In genomic region chr4:36303430-36304137, GRCh38 we compare ENCODE assay signal across 10 cellular contexts. TPM values are rescaled to one million over a fixed set of nuclear protein-coding genes. Genes with fewer than 3 reads are reported as not detected.
DNase-seq lines count a peak whose midpoint lies in the region; ATAC-seq and TF ChIP-seq lines count a peak whose summit lies in the region.
"Had no signal": no experiment of that assay in that cellular context is flagged by ENCODE, and none has a peak within 500 bp of the region (broad histone marks: within the 10 kb centered on the region; RNA-seq: fewer than 3 reads in every experiment).

No MANE protein-coding gene starts in this region.

- POLR2A ChIA-PET in activated CD8-positive, alpha-beta T cell treated with anti-CD3 and anti-CD28 coated beads for 36 hours (lab: Charles Lee), result no interaction called here

- peaks cover 2% of the 10 kb centered on the region for H3K36me3 Mint-ChIP-seq in activated CD8-positive, alpha-beta T cell treated with anti-CD3 and anti-CD28 coated beads for 36 hours (ENCODE audit: low read depth)

- in situ Hi-C loops in ACHN (cut with HindIII; ENCODE audit: low pct_ligation_motif_present, low pct_unique_long_range_greater_than_20kb, low sequenced_read_pairs), result no loop called here

- H3K27me3 Mint-ChIP-seq in activated CD8-positive, alpha-beta T cell treated with anti-CD3 and anti-CD28 coated beads for 36 hours, result no peaks in the 10 kb centered on the region

- TF ChIP-seq POLR2A in GM18505 (IDR thresholded peaks at IDR 0.05; ENCODE audit: borderline replicate concordance, extremely low read depth, insufficient read depth, insufficient read length), result no peak

- TF ChIP-seq CTCF in activated CD8-positive, alpha-beta T cell treated with anti-CD3 and anti-CD28 coated beads for 36 hours (IDR thresholded peaks at IDR 0.05), result no peak

- CTCF ChIA-PET in activated CD8-positive, alpha-beta T cell treated with anti-CD3 and anti-CD28 coated beads for 36 hours (lab: Charles Lee), result no interaction called here

- DNase-seq in activated CD8-positive, alpha-beta T cell treated with anti-CD3 and anti-CD28 coated beads for 36 hours, result peak; percentile 29
- DNase-seq in NCI-H82 treated with DMSO at 0.1 percent for 48 hours (lab: John Stamatoyannopoulos, UW; ENCODE audit: unreplicated experiment) (no peak), D341Med (ENCODE audit: low spot score) (no peak), ACHN (no peak), NCI-H2171 (lab: John Stamatoyannopoulos, UW) (no peak)
- DNase-seq: H9 had no signal

- H3K27ac Mint-ChIP-seq in activated CD8-positive, alpha-beta T cell treated with anti-CD3 and anti-CD28 coated beads for 36 hours, result no peak overlapping the region
- H3K27ac Mint-ChIP-seq: H9; T-helper 2 cell treated with Interferon-gamma antibody and Interleukin-4, amounts not matched to agents 5 μg/mL and 100 μg/mL, for 36 hours had no signal

- H3K9me3 Mint-ChIP-seq in activated CD8-positive, alpha-beta T cell treated with anti-CD3 and anti-CD28 coated beads for 36 hours, result no peaks in the 10 kb centered on the region
- H3K9me3 Mint-ChIP-seq: H9 had no signal

- H3K4me1 Mint-ChIP-seq in activated CD8-positive, alpha-beta T cell treated with anti-CD3 and anti-CD28 coated beads for 36 hours (ENCODE audit: low read depth), result peaks cover 14% of the 10 kb centered on the region
- H3K4me1 Mint-ChIP-seq: H9 had no signal

- no peak overlapping the region for H3K4me3 Mint-ChIP-seq in activated CD8-positive, alpha-beta T cell treated with anti-CD3 and anti-CD28 coated beads for 36 hours
- H3K4me3 Mint-ChIP-seq: H9; T-helper 2 cell treated with Interferon-gamma antibody and Interleukin-4, amounts not matched to agents 5 μg/mL and 100 μg/mL, for 36 hours had no signal

- ATAC-seq in GM18505 (IDR thresholded peaks at IDR 0.05; ENCODE audit: unreplicated experiment) (peak; percentile 77), GM21423 (IDR thresholded peaks at IDR 0.05; ENCODE audit: unreplicated experiment) (peak; percentile 95), HG03196 (IDR thresholded peaks at IDR 0.05; ENCODE audit: unreplicated experiment) (peak; percentile 91)
- ATAC-seq in activated CD8-positive, alpha-beta T cell treated with anti-CD3 and anti-CD28 coated beads for 36 hours, result peak; percentile 79

- intact Hi-C loops in activated CD8-positive, alpha-beta T cell treated with anti-CD3 and anti-CD28 coated beads for 36 hours (cut with micrococcal nuclease), result no loop called here

RNA-seq across cellular contexts. Expression of gene DTHD1, which starts 22.2 kb away (rescaled TPM):
- total RNA-seq in activated CD8-positive, alpha-beta T cell treated with anti-CD3 and anti-CD28 coated beads for 36 hours, result 1 to 10 TPM; 1.2 to 1.3 TPM
- total RNA-seq: H9 had no signal

RNA-seq across cellular contexts. Expression of gene ARAP2, which starts 59.3 kb away (rescaled TPM):
- 10 to 100 TPM; 30.0 to 31.0 TPM for total RNA-seq in activated CD8-positive, alpha-beta T cell treated with anti-CD3 and anti-CD28 coated beads for 36 hours
